1 cellular context compared by ENCODE assay signal in the genomic region with DNA sequence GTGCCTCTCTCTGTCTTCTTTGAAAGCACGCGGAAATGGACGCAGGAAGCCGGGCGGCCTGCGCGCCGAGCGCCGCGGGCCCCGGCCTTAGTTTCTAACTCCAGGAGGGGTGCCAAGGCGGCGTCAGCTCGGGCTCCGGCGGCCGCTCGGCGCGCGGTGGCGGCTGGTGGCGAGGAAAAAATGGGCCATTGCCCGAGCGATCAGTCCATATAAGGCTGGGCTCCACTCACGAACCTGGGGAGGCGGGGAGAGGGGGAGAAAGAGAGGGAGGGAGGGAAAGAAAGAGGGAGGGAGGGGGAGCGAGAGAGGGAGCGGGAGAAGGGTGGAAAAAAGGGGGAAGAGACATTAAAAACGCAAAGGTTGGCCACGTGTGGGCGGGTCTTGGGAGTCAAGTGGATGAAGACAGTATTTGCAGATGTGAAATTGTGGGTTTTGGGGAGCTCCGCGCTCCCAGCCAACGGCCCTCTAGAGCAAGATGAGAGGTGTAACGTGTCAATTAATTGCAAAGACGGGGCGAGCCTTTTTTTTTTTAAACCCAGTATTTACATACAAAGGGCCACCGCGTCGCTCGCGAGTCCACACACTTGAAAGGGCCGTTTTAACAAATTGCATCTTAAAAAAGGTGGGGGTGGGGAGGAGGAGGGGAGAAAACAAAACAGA.
TF ChIP-seq lines count a peak whose summit lies in the region.

A gene (minus strand): TSS at position 184 of the 660 bp plus-strand sequence. CDS start 395 bp downstream, outside the sequence.

TF ChIP-seq in H1, 55 proteins besides CTCF, POLR2A, EP300 and RAD21 (continued from another document):
- TF ChIP-seq SP1 (IDR thresholded peaks at IDR 0.05; ENCODE audit: low read depth, low read length) (no peak), CTBP2 (IDR thresholded peaks at IDR 0.05; ENCODE audit: borderline replicate concordance, insufficient read depth, insufficient read length, low read length) (peak; percentile 68), RXRA (IDR thresholded peaks at IDR 0.05; ENCODE audit: insufficient read depth, low read depth, low read length) (no peak), JUND (IDR thresholded peaks at IDR 0.05; ENCODE audit: low read length) (no peak), CHD1 (IDR thresholded peaks at IDR 0.05; ENCODE audit: low read depth, low read length) (no peak), BRCA1 (IDR thresholded peaks at IDR 0.05; ENCODE audit: low read depth, low read length) (no peak), CBX5 (IDR thresholded peaks at IDR 0.05; ENCODE audit: low read depth, low read length) (no peak), KDM5A (IDR thresholded peaks at IDR 0.05; ENCODE audit: low read length) (no peak), SRF (IDR thresholded peaks at IDR 0.05; ENCODE audit: low read depth, low read length) (peak; percentile 66), RFX5 (IDR thresholded peaks at IDR 0.05; ENCODE audit: borderline replicate concordance, low read depth, low read length) (no peak), KDM1A (IDR thresholded peaks at IDR 0.05; ENCODE audit: borderline replicate concordance, low read length) (no peak), SAP30 (IDR thresholded peaks at IDR 0.05; ENCODE audit: insufficient read depth, insufficient replicate concordance, low read length) (no peak), KDM4A (IDR thresholded peaks at IDR 0.05; ENCODE audit: low read depth, low read length, severe bottlenecking) (peak; percentile 29), YY1 (IDR thresholded peaks at IDR 0.05; ENCODE audit: low read depth, low read length) (no peak), TBP (IDR thresholded peaks at IDR 0.05; ENCODE audit: low read depth, low read length) (peak; percentile 30; the same call in 1 of the 2 replicates), SP4 (IDR thresholded peaks at IDR 0.05; ENCODE audit: low read length) (no peak), GABPA (IDR thresholded peaks at IDR 0.05; ENCODE audit: borderline replicate concordance, insufficient read depth, low read length) (no peak)
- TF ChIP-seq, protein P1, sequence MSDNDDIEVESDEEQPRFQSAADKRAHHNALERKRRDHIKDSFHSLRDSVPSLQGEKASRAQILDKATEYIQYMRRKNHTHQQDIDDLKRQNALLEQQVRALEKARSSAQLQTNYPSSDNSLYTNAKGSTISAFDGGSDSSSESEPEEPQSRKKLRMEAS (IDR thresholded peaks at IDR 0.05) = peak; percentile 76
- TF ChIP-seq, protein P2, sequence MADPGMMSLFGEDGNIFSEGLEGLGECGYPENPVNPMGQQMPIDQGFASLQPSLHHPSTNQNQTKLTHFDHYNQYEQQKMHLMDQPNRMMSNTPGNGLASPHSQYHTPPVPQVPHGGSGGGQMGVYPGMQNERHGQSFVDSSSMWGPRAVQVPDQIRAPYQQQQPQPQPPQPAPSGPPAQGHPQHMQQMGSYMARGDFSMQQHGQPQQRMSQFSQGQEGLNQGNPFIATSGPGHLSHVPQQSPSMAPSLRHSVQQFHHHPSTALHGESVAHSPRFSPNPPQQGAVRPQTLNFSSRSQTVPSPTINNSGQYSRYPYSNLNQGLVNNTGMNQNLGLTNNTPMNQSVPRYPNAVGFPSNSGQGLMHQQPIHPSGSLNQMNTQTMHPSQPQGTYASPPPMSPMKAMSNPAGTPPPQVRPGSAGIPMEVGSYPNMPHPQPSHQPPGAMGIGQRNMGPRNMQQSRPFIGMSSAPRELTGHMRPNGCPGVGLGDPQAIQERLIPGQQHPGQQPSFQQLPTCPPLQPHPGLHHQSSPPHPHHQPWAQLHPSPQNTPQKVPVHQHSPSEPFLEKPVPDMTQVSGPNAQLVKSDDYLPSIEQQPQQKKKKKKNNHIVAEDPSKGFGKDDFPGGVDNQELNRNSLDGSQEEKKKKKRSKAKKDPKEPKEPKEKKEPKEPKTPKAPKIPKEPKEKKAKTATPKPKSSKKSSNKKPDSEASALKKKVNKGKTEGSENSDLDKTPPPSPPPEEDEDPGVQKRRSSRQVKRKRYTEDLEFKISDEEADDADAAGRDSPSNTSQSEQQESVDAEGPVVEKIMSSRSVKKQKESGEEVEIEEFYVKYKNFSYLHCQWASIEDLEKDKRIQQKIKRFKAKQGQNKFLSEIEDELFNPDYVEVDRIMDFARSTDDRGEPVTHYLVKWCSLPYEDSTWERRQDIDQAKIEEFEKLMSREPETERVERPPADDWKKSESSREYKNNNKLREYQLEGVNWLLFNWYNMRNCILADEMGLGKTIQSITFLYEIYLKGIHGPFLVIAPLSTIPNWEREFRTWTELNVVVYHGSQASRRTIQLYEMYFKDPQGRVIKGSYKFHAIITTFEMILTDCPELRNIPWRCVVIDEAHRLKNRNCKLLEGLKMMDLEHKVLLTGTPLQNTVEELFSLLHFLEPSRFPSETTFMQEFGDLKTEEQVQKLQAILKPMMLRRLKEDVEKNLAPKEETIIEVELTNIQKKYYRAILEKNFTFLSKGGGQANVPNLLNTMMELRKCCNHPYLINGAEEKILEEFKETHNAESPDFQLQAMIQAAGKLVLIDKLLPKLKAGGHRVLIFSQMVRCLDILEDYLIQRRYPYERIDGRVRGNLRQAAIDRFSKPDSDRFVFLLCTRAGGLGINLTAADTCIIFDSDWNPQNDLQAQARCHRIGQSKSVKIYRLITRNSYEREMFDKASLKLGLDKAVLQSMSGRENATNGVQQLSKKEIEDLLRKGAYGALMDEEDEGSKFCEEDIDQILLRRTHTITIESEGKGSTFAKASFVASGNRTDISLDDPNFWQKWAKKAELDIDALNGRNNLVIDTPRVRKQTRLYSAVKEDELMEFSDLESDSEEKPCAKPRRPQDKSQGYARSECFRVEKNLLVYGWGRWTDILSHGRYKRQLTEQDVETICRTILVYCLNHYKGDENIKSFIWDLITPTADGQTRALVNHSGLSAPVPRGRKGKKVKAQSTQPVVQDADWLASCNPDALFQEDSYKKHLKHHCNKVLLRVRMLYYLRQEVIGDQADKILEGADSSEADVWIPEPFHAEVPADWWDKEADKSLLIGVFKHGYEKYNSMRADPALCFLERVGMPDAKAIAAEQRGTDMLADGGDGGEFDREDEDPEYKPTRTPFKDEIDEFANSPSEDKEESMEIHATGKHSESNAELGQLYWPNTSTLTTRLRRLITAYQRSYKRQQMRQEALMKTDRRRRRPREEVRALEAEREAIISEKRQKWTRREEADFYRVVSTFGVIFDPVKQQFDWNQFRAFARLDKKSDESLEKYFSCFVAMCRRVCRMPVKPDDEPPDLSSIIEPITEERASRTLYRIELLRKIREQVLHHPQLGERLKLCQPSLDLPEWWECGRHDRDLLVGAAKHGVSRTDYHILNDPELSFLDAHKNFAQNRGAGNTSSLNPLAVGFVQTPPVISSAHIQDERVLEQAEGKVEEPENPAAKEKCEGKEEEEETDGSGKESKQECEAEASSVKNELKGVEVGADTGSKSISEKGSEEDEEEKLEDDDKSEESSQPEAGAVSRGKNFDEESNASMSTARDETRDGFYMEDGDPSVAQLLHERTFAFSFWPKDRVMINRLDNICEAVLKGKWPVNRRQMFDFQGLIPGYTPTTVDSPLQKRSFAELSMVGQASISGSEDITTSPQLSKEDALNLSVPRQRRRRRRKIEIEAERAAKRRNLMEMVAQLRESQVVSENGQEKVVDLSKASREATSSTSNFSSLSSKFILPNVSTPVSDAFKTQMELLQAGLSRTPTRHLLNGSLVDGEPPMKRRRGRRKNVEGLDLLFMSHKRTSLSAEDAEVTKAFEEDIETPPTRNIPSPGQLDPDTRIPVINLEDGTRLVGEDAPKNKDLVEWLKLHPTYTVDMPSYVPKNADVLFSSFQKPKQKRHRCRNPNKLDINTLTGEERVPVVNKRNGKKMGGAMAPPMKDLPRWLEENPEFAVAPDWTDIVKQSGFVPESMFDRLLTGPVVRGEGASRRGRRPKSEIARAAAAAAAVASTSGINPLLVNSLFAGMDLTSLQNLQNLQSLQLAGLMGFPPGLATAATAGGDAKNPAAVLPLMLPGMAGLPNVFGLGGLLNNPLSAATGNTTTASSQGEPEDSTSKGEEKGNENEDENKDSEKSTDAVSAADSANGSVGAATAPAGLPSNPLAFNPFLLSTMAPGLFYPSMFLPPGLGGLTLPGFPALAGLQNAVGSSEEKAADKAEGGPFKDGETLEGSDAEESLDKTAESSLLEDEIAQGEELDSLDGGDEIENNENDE (IDR thresholded peaks at IDR 0.05; ENCODE audit: insufficient replicate concordance, low read length) = no peak
- TF ChIP-seq, protein P3, sequence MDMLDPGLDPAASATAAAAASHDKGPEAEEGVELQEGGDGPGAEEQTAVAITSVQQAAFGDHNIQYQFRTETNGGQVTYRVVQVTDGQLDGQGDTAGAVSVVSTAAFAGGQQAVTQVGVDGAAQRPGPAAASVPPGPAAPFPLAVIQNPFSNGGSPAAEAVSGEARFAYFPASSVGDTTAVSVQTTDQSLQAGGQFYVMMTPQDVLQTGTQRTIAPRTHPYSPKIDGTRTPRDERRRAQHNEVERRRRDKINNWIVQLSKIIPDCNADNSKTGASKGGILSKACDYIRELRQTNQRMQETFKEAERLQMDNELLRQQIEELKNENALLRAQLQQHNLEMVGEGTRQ (IDR thresholded peaks at IDR 0.05; ENCODE audit: low read length) = no peak
